8 cellular contexts compared by ENCODE assay signal in genomic region chr19:17469371-17470203, GRCh38. TPM values are rescaled to one million over a fixed set of nuclear protein-coding genes. Genes with fewer than 3 reads are reported as not detected.
A peak's percentile ranks its signal among the peaks of the same experiment; 100 is the strongest.
DNase-seq lines count a peak whose midpoint lies in the region; ATAC-seq and TF ChIP-seq lines count a peak whose summit lies in the region.

No MANE protein-coding gene starts in this region.

- H3K4me3 ChIP-seq in Panc1 (ENCODE audit: low read depth in 2 of 2, low read length in 2 of 2) (peak overlapping the region; percentile 58 to 77), fibroblast of lung (replicated peaks in 1 of 4; ENCODE audit: control extremely low read depth in 1 of 4, insufficient read depth in 1 of 4, low read depth in 3 of 4, low read length in 4 of 4) (peak overlapping the region; percentile 60 to 81 (median 70))

- H3K27ac ChIP-seq in Panc1 (ENCODE audit: low read length) (peak overlapping the region; percentile 79), fibroblast of lung (ENCODE audit: insufficient read depth, low read length) (peak overlapping the region; percentile 68)

- H3K36me3 ChIP-seq in Panc1 (ENCODE audit: control insufficient read depth, insufficient read depth, low read length) (no peaks in the 10 kb centered on the region), fibroblast of lung (ENCODE audit: control insufficient read depth, insufficient read depth, low read length) (no peaks in the 10 kb centered on the region)

- peak overlapping the region; percentile 68 for H3K9ac ChIP-seq in fibroblast of lung (ENCODE audit: insufficient read depth, low read length)

- no peaks in the 10 kb centered on the region for H3K27me3 Mint-ChIP-seq in natural killer cell (ENCODE audit: low read depth in 2 of 2)
- H3K27me3 Mint-ChIP-seq in stimulated activated naive B cell treated with anti-CD40 and anti-IgM and Interleukin-4, amounts not matched to agents 10 μg/mL and 1 μg/mL and 100 μg/mL, for 72 hours: peaks cover 4 to 7% of the 10 kb centered on the region in 2 donors

- H3K4me3 Mint-ChIP-seq in natural killer cell: peak overlapping the region; percentile 98
- peak overlapping the region; percentile 93 to 95 for H3K4me3 Mint-ChIP-seq in stimulated activated naive B cell treated with anti-CD40 and anti-IgM and Interleukin-4, amounts not matched to agents 10 μg/mL and 1 μg/mL and 100 μg/mL, for 72 hours

- ATAC-seq in GM21515 (IDR thresholded peaks at IDR 0.05; ENCODE audit: unreplicated experiment) (peak; percentile 45), Panc1 (peak; percentile 84), natural killer cell (peak; percentile 77 to 90 (median 79))
- peak; percentile 82 to 86 for ATAC-seq in stimulated activated naive B cell treated with anti-CD40 and anti-IgM and Interleukin-4, amounts not matched to agents 10 μg/mL and 1 μg/mL and 100 μg/mL, for 72 hours (replicated peaks)

- BruUV-seq in Panc1 (replicated peaks; lab: Mats Ljungman, UMichigan): no TSS peak

- H3K4me1 Mint-ChIP-seq in natural killer cell: peaks cover 32 to 54% of the 10 kb centered on the region in 2 donors
- peaks cover 31 to 49% of the 10 kb centered on the region in 2 donors for H3K4me1 Mint-ChIP-seq in stimulated activated naive B cell treated with anti-CD40 and anti-IgM and Interleukin-4, amounts not matched to agents 10 μg/mL and 1 μg/mL and 100 μg/mL, for 72 hours

- no peaks in the 10 kb centered on the region for H3K9me3 Mint-ChIP-seq in natural killer cell
- no peaks in the 10 kb centered on the region for H3K9me3 Mint-ChIP-seq in stimulated activated naive B cell treated with anti-CD40 and anti-IgM and Interleukin-4, amounts not matched to agents 10 μg/mL and 1 μg/mL and 100 μg/mL, for 72 hours

- peak overlapping the region; percentile 98 for H2AFZ ChIP-seq in fibroblast of lung (ENCODE audit: low read length)

- no peaks in the 10 kb centered on the region for H4K20me1 ChIP-seq in fibroblast of lung (ENCODE audit: control insufficient read depth, extremely low read depth, insufficient read depth, low read length)

- CTCF ChIA-PET in Panc1 (lab: Charles Lee): interaction anchor here (0.6 to 1.1 kb wide), 2 partner anchors 42 to 176 kb away, joined by 3 to 8 read pairs; partner anchors contain the start of gene PGLS

- H3K36me3 Mint-ChIP-seq in natural killer cell: no peaks in the 10 kb centered on the region
- H3K36me3 Mint-ChIP-seq in stimulated activated naive B cell treated with anti-CD40 and anti-IgM and Interleukin-4, amounts not matched to agents 10 μg/mL and 1 μg/mL and 100 μg/mL, for 72 hours: no peaks in the 10 kb centered on the region

- POLR2A ChIA-PET in Panc1 (lab: Charles Lee): no interaction called here

- H3K4me1 ChIP-seq in Panc1 (ENCODE audit: control insufficient read depth, insufficient read depth, low read length) (peaks cover 6% of the 10 kb centered on the region), fibroblast of lung (ENCODE audit: control insufficient read depth, extremely low read depth, insufficient read depth, low read length) (peaks cover 5% of the 10 kb centered on the region)

- no peaks in the 10 kb centered on the region for H3K27me3 ChIP-seq in Panc1 (ENCODE audit: control insufficient read depth, insufficient read depth, low read length)
- H3K27me3 ChIP-seq in fibroblast of lung (ENCODE audit: control insufficient read depth, insufficient read depth, low read length): no peaks in the 10 kb centered on the region

- no peaks in the 10 kb centered on the region for H3K9me3 ChIP-seq in Panc1 (ENCODE audit: control insufficient read depth, insufficient read depth, low read depth, low read length)
- H3K9me3 ChIP-seq in fibroblast of lung (ENCODE audit: control insufficient read depth, insufficient read depth, low read depth, low read length): no peaks in the 10 kb centered on the region

- TF ChIP-seq CTCF in Panc1 (IDR thresholded peaks at IDR 0.05) (no peak), fibroblast of lung (conservative IDR thresholded peaks at IDR 0.05 in 1 of 2, IDR thresholded peaks at IDR 0.05 in 1 of 2; ENCODE audit: low read depth in 1 of 2, low read length in 2 of 2) (no peak), natural killer cell (IDR thresholded peaks at IDR 0.05) (no peak)

- in situ Hi-C loops in Panc1 (cut with HindIII; ENCODE audit: low pct_unique_long_range_greater_than_20kb, low sequenced_read_pairs): no loop called here

- no peaks in the 10 kb centered on the region for H3K79me2 ChIP-seq in fibroblast of lung (ENCODE audit: control insufficient read depth, insufficient read depth, low read length)

- H3K4me2 ChIP-seq in fibroblast of lung (ENCODE audit: extremely low read depth, insufficient read depth, low read length): peak overlapping the region; percentile 83

- H3K27ac Mint-ChIP-seq in natural killer cell: peak overlapping the region; percentile 90 to 96
- peak overlapping the region; percentile 91 for H3K27ac Mint-ChIP-seq in stimulated activated naive B cell treated with anti-CD40 and anti-IgM and Interleukin-4, amounts not matched to agents 10 μg/mL and 1 μg/mL and 100 μg/mL, for 72 hours

- peak; percentile 99 for DNase-seq in DMS 273 (lab: John Stamatoyannopoulos, UW; ENCODE audit: unreplicated experiment)
- DNase-seq in HuH-7 (ENCODE audit: low spot score): peak; percentile 59
- peak; percentile 82 for DNase-seq in Panc1 (ENCODE audit: low read depth, low spot score)
- DNase-seq in activated T-helper 1 cell treated with anti-CD3 and anti-CD28 coated beads, Interleukin-2, amount 50 U/mL, for 16 hours (ENCODE audit: low read depth in 1 of 2, low spot score in 1 of 2): peak; percentile 80 to 95
- DNase-seq in fibroblast of lung (ENCODE audit: low read depth in 2 of 2): peak; percentile 93 to 94
- DNase-seq in natural killer cell: peak; percentile 63
- peak; percentile 80 for DNase-seq in stimulated activated naive B cell treated with anti-CD40 and anti-IgM and Interleukin-4, amounts not matched to agents 10 μg/mL and 1 μg/mL and 100 μg/mL, for 72 hours

- intact Hi-C loops in Panc1 (cut with micrococcal nuclease; ENCODE audit: unreplicated experiment): loop anchor here (10.0 kb wide), 1 partner anchor 75 kb away; the partner anchor contains the start of gene CCDC194
- intact Hi-C loops in natural killer cell (cut with micrococcal nuclease): loop anchor here (2.0 to 5.0 kb wide), 2 partner anchors 19 to 697 kb away; no protein-coding TSS in a partner anchor

RNA-seq across cellular contexts. Expression of gene SLC27A1, which starts 0.7 kb away (rescaled TPM):
- 5.4 TPM for total RNA-seq in Panc1 (2021; ENCODE audit: unreplicated experiment)
- 10.3 TPM for polyA plus RNA-seq in Panc1 (2012; ENCODE audit: insufficient read length)
- total RNA-seq in fibroblast of lung: 20.0 and 25.3 TPM in 2 replicates
- 3.6 and 4.0 TPM in 2 replicates for polyA plus RNA-seq in fibroblast of lung
- polyA plus RNA-seq in fibroblast of lung (2012): 6.6 and 7.6 TPM in 2 replicates
- 5.1 and 11.1 TPM in 2 replicates for polyA minus RNA-seq in fibroblast of lung (ENCODE audit: low replicate concordance)
- total RNA-seq in natural killer cell: 10 to 100 TPM; 12.9 to 26.2 (median 16.3) TPM

RNA-seq across cellular contexts. Expression of gene NXNL1, which starts 8.9 kb away (rescaled TPM):
- total RNA-seq in Panc1 (2021; ENCODE audit: unreplicated experiment) (not detected), fibroblast of lung (not detected in 2 replicates), natural killer cell (not detected)
- not detected for polyA plus RNA-seq in Panc1 (2012; ENCODE audit: insufficient read length)
- not detected in 2 replicates for polyA plus RNA-seq in fibroblast of lung
- not detected in 2 replicates for polyA plus RNA-seq in fibroblast of lung (2012)
- polyA minus RNA-seq in fibroblast of lung (ENCODE audit: low replicate concordance): not detected in 2 replicates

RNA-seq across cellular contexts. Expression of gene TMEM221, which starts 21.1 kb away (rescaled TPM):
- total RNA-seq in Panc1 (2021; ENCODE audit: unreplicated experiment): 0.39 TPM
- polyA plus RNA-seq in Panc1 (2012; ENCODE audit: insufficient read length): 0.71 TPM
- total RNA-seq in fibroblast of lung: under 0.01 and 0.17 TPM in 2 replicates
- polyA plus RNA-seq in fibroblast of lung: not detected in 2 replicates
- 0.17 TPM in 1 of 2 replicates, not detected in the other for polyA plus RNA-seq in fibroblast of lung (2012)
- polyA minus RNA-seq in fibroblast of lung (ENCODE audit: low replicate concordance): not detected in 2 replicates
- total RNA-seq in natural killer cell: not detected

RNA-seq across cellular contexts. Expression of gene PGLS, which starts 41.9 kb away (rescaled TPM):
- 58.2 TPM for total RNA-seq in Panc1 (2021; ENCODE audit: unreplicated experiment)
- polyA plus RNA-seq in Panc1 (2012; ENCODE audit: insufficient read length): 57.8 TPM
- total RNA-seq in fibroblast of lung: 52.8 and 67.3 TPM in 2 replicates
- 24.0 and 25.9 TPM in 2 replicates for polyA plus RNA-seq in fibroblast of lung
- 67.1 and 83.6 TPM in 2 replicates for polyA plus RNA-seq in fibroblast of lung (2012)
- 113 and 148 TPM in 2 replicates for polyA minus RNA-seq in fibroblast of lung (ENCODE audit: low replicate concordance)
- 10 to 100 TPM; 52.9 to 58.1 (median 57.8) TPM for total RNA-seq in natural killer cell

RNA-seq across cellular contexts. Expression of gene MVB12A, which starts 49.7 kb away (rescaled TPM):
- total RNA-seq in Panc1 (2021; ENCODE audit: unreplicated experiment): 42.1 TPM
- 70.2 TPM for polyA plus RNA-seq in Panc1 (2012; ENCODE audit: insufficient read length)
- 28.0 and 34.7 TPM in 2 replicates for total RNA-seq in fibroblast of lung
- polyA plus RNA-seq in fibroblast of lung: 24.8 and 26.3 TPM in 2 replicates
- 36.7 and 49.2 TPM in 2 replicates for polyA plus RNA-seq in fibroblast of lung (2012)
- 34.6 and 49.5 TPM in 2 replicates for polyA minus RNA-seq in fibroblast of lung (ENCODE audit: low replicate concordance)
- total RNA-seq in natural killer cell: 10 to 100 TPM; 28.4 to 30.1 (median 29.4) TPM

Comparison
In these comparisons a context has a peak if more than half of its experiments do, and no peak if none do; other contexts are left out.
1. Peak in every context shown above with its lines: DNase-seq, ATAC-seq, H3K4me3 ChIP-seq and H3K27ac ChIP-seq.